Comparison of ENCODE assay signal across 14 cellular contexts in the genomic region with DNA sequence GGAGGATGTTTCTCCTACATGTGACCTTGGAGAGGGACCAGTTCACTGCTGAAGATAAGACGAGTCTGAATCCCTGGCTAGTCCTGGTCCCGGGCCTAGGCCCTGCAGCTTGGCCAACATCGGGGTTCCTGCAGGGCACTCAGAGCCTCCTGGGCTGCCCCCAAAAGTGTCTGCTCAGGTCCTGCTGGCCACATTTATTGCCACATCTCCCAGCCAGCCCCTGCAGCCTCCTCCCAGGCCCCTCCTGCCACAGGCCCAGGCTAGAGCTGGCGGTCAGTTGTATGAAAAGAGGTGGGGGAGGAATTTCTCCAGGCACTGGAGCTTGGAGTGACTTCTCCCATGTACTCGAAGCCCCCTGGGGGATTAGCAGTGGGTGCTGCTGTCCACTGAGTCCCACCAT. TPM values are rescaled to one million over a fixed set of nuclear protein-coding genes. Genes with fewer than 3 reads are reported as not detected.
DNase-seq lines count a peak whose midpoint lies in the region; ATAC-seq and TF ChIP-seq lines count a peak whose summit lies in the region.
"Had no signal": no experiment of that assay in that cellular context is flagged by ENCODE, and none has a peak within 500 bp of the region (broad histone marks: within the 10 kb centered on the region; RNA-seq: fewer than 3 reads in every experiment).

No MANE protein-coding gene starts in this region.

- intact Hi-C loops in dorsolateral prefrontal cortex (cut with DNase I), result no loop called here
- intact Hi-C loops in tibial artery (cut with DNase I; ENCODE audit: low total_unique reads), result no loop called here
- intact Hi-C loops in sciatic nerve (cut with DNase I), result no loop called here

- no peak for ATAC-seq in sciatic nerve

- H3K9me3 ChIP-seq in SK-N-MC (ENCODE audit: low read depth, low read length) (no peaks in the 10 kb centered on the region), osteoblast (ENCODE audit: low read depth, low read length) (no peaks in the 10 kb centered on the region), tibial artery (no peaks in the 10 kb centered on the region)

- H3K4me3 ChIP-seq in SK-N-MC, result no peak overlapping the region
- peak overlapping the region in 2 of 59 donors; percentile 13 to 23 for H3K4me3 ChIP-seq in dorsolateral prefrontal cortex
- H3K4me3 ChIP-seq in osteoblast (ENCODE audit: insufficient read depth, low read length), result no peak overlapping the region
- H3K4me3 ChIP-seq in tibial artery, result no peak overlapping the region

- no peak for TF ChIP-seq CTCF in dorsolateral prefrontal cortex (IDR thresholded peaks at IDR 0.05 in 54 of 56, conservative IDR thresholded peaks at IDR 0.05 in 2 of 56; ENCODE audit: low read depth in 1 of 56, partially characterized antibody in 56 of 56)
- TF ChIP-seq CTCF in osteoblast (IDR thresholded peaks at IDR 0.05; ENCODE audit: extremely low read depth, low read depth, low read length), result no peak
- TF ChIP-seq CTCF in tibial artery (IDR thresholded peaks at IDR 0.05), result no peak

- peaks cover 82% of the 10 kb centered on the region for H3K4me1 ChIP-seq in osteoblast (ENCODE audit: insufficient read depth, low read length)
- H3K4me1 ChIP-seq in tibial artery, result peaks cover 17 to 100% (median 89%) of the 10 kb centered on the region in 4 donors

- DNase-seq in SK-N-MC (ENCODE audit: low read depth, low spot score), result no peak
- no peak for DNase-seq in dorsolateral prefrontal cortex
- DNase-seq in osteoblast (ENCODE audit: insufficient read length, low spot score, missing footprints), result no peak
- DNase-seq in tibial artery, result no peak
- no peak for DNase-seq in activated T-cell treated with anti-CD3 and anti-CD28 coated beads for 4 hours
- DNase-seq in activated effector memory CD4-positive, alpha-beta T cell treated with Interleukin-2 at 50 U/mL for 16 hours, result no peak
- no peak for DNase-seq in sciatic nerve (ENCODE audit: low spot score)
- DNase-seq: activated gamma-delta T cell treated with Interleukin-2 at 50 U/mL for 16 hours; brain microvascular endothelial cell; CD4-positive, alpha-beta memory T cell; NCI-H2081 treated with DMSO at 0.1 percent for 48 hours; NCI-H69; stimulated activated CD4-positive, alpha-beta T cell treated with anti-CD3 and anti-CD28 coated beads, Interleukin-4, amount 100 ng/mL, for 4 hours; T-helper 1 cell had no signal

- peak overlapping the region; percentile 38 for H3K4me2 ChIP-seq in osteoblast (ENCODE audit: insufficient read depth, low read length)

- H3K36me3 ChIP-seq in SK-N-MC (ENCODE audit: insufficient read depth, low read length) (peaks cover 77% of the 10 kb centered on the region), osteoblast (ENCODE audit: insufficient read depth, low read length) (peaks cover 86% of the 10 kb centered on the region), tibial artery (peaks cover 13 to 51% (median 29%) of the 10 kb centered on the region in 3 donors)

- no peak overlapping the region for H3K9ac ChIP-seq in SK-N-MC (ENCODE audit: insufficient read length)

- H3K79me2 ChIP-seq in osteoblast (ENCODE audit: insufficient read depth, low read length), result peaks cover 97% of the 10 kb centered on the region

- H4K20me1 ChIP-seq in osteoblast (ENCODE audit: insufficient read depth, low read length), result peaks cover 95% of the 10 kb centered on the region

- H3K27ac ChIP-seq in SK-N-MC (peak overlapping the region; percentile 64; the same call in 1 of the 2 replicates), dorsolateral prefrontal cortex (peak overlapping the region in 58 of 59 donors; percentile 49 to 100 (median 99)), osteoblast (ENCODE audit: low read depth, low read length) (peak overlapping the region; percentile 96), tibial artery (peak overlapping the region; percentile 97 to 99)
- H3K27ac ChIP-seq: brain microvascular endothelial cell had no signal

- H2AFZ ChIP-seq in osteoblast (ENCODE audit: low read length), result no peak overlapping the region

- H3K27me3 ChIP-seq in dorsolateral prefrontal cortex (no peaks in the 10 kb centered on the region), osteoblast (ENCODE audit: insufficient read depth, low read length) (no peaks in the 10 kb centered on the region), tibial artery (no peaks in the 10 kb centered on the region)
- H3K27me3 ChIP-seq: brain microvascular endothelial cell had no signal

RNA-seq across cellular contexts. Expression of a gene that starts 56.5 kb away (rescaled TPM):
- total RNA-seq in dorsolateral prefrontal cortex (10 to 100 TPM; 13.9 to 53.9 (median 22.6) TPM), osteoblast (21.8 and 22.1 TPM in 2 replicates), sciatic nerve (39.2 TPM)
